ENCODE assay signal across 1 cellular context in the genomic region with DNA sequence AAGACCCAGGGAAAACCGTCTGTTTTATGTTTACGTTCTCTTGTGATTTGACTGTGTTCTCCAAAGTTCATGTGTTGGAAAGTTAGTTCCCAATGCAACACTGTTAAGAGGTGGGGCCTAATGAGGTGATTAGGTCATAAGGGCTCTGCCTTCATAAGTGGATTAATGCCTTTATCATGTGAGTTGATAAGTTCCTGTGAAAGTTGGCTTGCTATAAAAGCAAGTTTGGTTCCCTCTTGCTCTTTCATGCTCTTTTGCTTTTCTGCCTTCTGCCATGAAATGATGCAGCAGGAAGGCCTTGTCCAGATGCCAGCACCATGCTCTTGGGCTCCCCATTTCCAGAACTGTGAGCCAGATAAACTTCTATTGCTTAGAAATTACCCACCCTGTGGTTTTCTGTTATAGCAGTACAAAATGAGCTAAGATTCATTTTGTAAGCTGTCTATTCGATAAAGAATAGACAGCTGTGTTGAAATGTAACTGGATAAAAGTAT.
TF ChIP-seq lines count a peak whose summit lies in the region.

No MANE protein-coding gene starts in this region.

TF ChIP-seq in GM23338, 12 proteins besides CTCF, POLR2A, EP300 and RAD21:
- no peak for TF ChIP-seq ZNF114 (CRISPR knock-in tag; IDR thresholded peaks at IDR 0.05)
- TF ChIP-seq EZH2phosphoT487 (IDR thresholded peaks at IDR 0.05; ENCODE audit: unreplicated experiment), result no peak
- no peak for TF ChIP-seq NANOG (IDR thresholded peaks at IDR 0.05; ENCODE audit: borderline replicate concordance)
- no peak for TF ChIP-seq ZNF462 (CRISPR knock-in tag; IDR thresholded peaks at IDR 0.05)
- no peak for TF ChIP-seq ZNF331 (CRISPR knock-in tag; IDR thresholded peaks at IDR 0.05; ENCODE audit: low read depth)
- TF ChIP-seq JUNB (IDR thresholded peaks at IDR 0.05; ENCODE audit: unreplicated experiment), result no peak
- TF ChIP-seq CREB1 (CRISPR knock-in tag; IDR thresholded peaks at IDR 0.05; ENCODE audit: low read depth), result no peak
